11 cellular contexts compared by ENCODE assay signal in the genomic region with DNA sequence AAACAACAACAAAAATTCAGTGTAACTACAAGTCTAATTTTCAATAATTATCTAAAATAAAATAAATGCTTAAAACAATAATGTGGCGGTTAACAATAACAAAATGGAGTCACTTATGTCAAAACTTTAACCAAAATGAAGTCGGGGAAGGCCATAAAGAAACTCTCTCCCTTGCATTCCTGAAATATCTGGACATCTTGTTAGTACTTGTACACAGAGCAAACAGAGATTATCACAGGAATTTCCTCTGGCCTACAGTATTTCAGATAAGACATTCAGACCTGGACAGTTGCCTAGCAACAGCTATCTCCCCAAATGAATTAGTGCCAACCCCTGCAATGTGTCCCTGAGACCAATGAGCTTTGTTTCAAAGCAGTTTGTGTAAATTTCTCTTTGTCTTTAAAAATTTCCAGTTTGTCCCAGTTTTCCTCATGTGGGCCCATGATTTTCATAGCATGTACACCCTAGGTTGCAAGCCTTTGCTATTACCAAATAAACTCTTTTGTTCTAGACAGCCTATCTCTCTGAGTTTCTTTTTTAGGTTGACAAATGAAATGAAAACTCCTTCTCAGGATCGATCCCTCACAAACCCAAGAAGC.
DNase-seq lines count a peak whose midpoint lies in the region; ATAC-seq, FAIRE-seq and TF ChIP-seq lines count a peak whose summit lies in the region.
"Had no signal": no experiment of that assay in that cellular context is flagged by ENCODE, and none has a peak within 500 bp of the region (broad histone marks: within the 10 kb centered on the region; RNA-seq: fewer than 3 reads in every experiment).

No MANE protein-coding gene starts in this region.

- CTCF ChIA-PET in activated naive CD4-positive, alpha-beta T cell treated with anti-CD3 and anti-CD28 coated beads for 36 hours (lab: Charles Lee), result interaction anchor here (0.5 kb wide), 1 partner anchor 13 kb away, joined by 4 read pairs; no protein-coding TSS in a partner anchor

- H3K9ac ChIP-seq in HUES48 (ENCODE audit: low read depth, low read length) (no peak overlapping the region), adipocyte (ENCODE audit: low read length) (no peak overlapping the region)

- WGBS in small intestine, 3 donors, result 45 to 70% (median 56%) methylated on average over 3 of the region's 3 CpGs

- H3K9me3 ChIP-seq in HUES48 (ENCODE audit: control insufficient read depth, insufficient read depth, low read length) (no peaks in the 10 kb centered on the region), adipocyte (ENCODE audit: control insufficient read depth, low read length) (peaks cover 19% of the 10 kb centered on the region), left ventricle myocardium inferior (replicated peaks) (peaks cover 8% of the 10 kb centered on the region), small intestine (ENCODE audit: control insufficient read depth, low read depth) (no peaks in the 10 kb centered on the region)

- H3K4me1 ChIP-seq in HUES48 (ENCODE audit: control insufficient read depth, insufficient read depth, low read length) (peaks cover 20% of the 10 kb centered on the region), adipocyte (ENCODE audit: control insufficient read depth, insufficient read depth, low read length) (peaks cover 23% of the 10 kb centered on the region), left ventricle myocardium inferior (peaks cover 65% of the 10 kb centered on the region), small intestine (ENCODE audit: control insufficient read depth in 2 of 2, insufficient read depth in 1 of 2, low read depth in 1 of 2, low read length in 1 of 2) (peaks cover 2 to 3% of the 10 kb centered on the region in 2 donors)

- FAIRE-seq in small intestine (lab: Jason Lieb, UNC), result no peak

- peaks cover 2% of the 10 kb centered on the region for H3K9me3 Mint-ChIP-seq in activated naive CD4-positive, alpha-beta T cell treated with anti-CD3 and anti-CD28 coated beads for 36 hours
- H3K9me3 Mint-ChIP-seq: central memory CD8-positive, alpha-beta T cell had no signal

- no peaks in the 10 kb centered on the region for H3K36me3 ChIP-seq in HUES48 (ENCODE audit: control insufficient read depth, insufficient read depth, low read length)
- peaks cover 4% of the 10 kb centered on the region for H3K36me3 ChIP-seq in adipocyte (ENCODE audit: control insufficient read depth, insufficient read depth, low read length, severe bottlenecking)
- H3K36me3 ChIP-seq in left ventricle myocardium inferior, result peaks cover 13% of the 10 kb centered on the region
- H3K36me3 ChIP-seq in small intestine (ENCODE audit: control insufficient read depth in 2 of 2, insufficient read depth in 2 of 2, low read length in 2 of 2), result no peaks in the 10 kb centered on the region

- no peak for TF ChIP-seq CTCF in left ventricle myocardium inferior (IDR thresholded peaks at IDR 0.05; ENCODE audit: borderline replicate concordance)

- H3K27me3 ChIP-seq in HUES48 (ENCODE audit: control insufficient read depth, insufficient read depth, low read length), result no peaks in the 10 kb centered on the region
- H3K27me3 ChIP-seq in adipocyte (replicated peaks; ENCODE audit: control insufficient read depth, insufficient read depth, low read length), result no peaks in the 10 kb centered on the region
- H3K27me3 ChIP-seq in left ventricle myocardium inferior (ENCODE audit: low read depth), result no peaks in the 10 kb centered on the region
- H3K27me3 ChIP-seq in small intestine (ENCODE audit: control insufficient read depth in 2 of 2, insufficient read depth in 2 of 2, low read length in 2 of 2), result no peaks in the 10 kb centered on the region

- no peak overlapping the region for H3K4me3 Mint-ChIP-seq in activated naive CD4-positive, alpha-beta T cell treated with anti-CD3 and anti-CD28 coated beads for 36 hours
- H3K4me3 Mint-ChIP-seq: central memory CD8-positive, alpha-beta T cell had no signal

- H3K27ac Mint-ChIP-seq in activated naive CD4-positive, alpha-beta T cell treated with anti-CD3 and anti-CD28 coated beads for 36 hours, result no peak overlapping the region

- H3K4me3 ChIP-seq in HUES48 (ENCODE audit: low read depth, low read length) (no peak overlapping the region), adipocyte (ENCODE audit: low read length) (no peak overlapping the region), left ventricle myocardium inferior (no peak overlapping the region), small intestine (ENCODE audit: low read depth in 1 of 2, low read length in 2 of 2) (no peak overlapping the region)

- H3K27me3 Mint-ChIP-seq in activated naive CD4-positive, alpha-beta T cell treated with anti-CD3 and anti-CD28 coated beads for 36 hours (ENCODE audit: low read depth), result no peaks in the 10 kb centered on the region
- H3K27me3 Mint-ChIP-seq: central memory CD8-positive, alpha-beta T cell had no signal

- H3K27ac ChIP-seq in HUES48 (ENCODE audit: low read depth, low read length) (peak overlapping the region; percentile 52), left ventricle myocardium inferior (replicated peaks) (peak overlapping the region; percentile 76), small intestine (ENCODE audit: low read depth in 1 of 2, low read length in 1 of 2) (no peak overlapping the region)

- peak; percentile 28 for DNase-seq in adipocyte (ENCODE audit: low read depth)
- no peak for DNase-seq in left ventricle myocardium inferior
- DNase-seq in small intestine, result peak; percentile 69
- DNase-seq in NCI-H1417 treated with DMSO at 0.1 percent for 48 hours (lab: John Stamatoyannopoulos, UW), result no peak
- DNase-seq in activated naive CD4-positive, alpha-beta T cell treated with anti-CD3 and anti-CD28 coated beads for 36 hours, result no peak
- DNase-seq: NCI-H345, occipital lobe had no signal

- no peak for ATAC-seq in GM21737 (IDR thresholded peaks at IDR 0.05; ENCODE audit: unreplicated experiment)
- ATAC-seq: HCT116 had no signal

- H3K36me3 Mint-ChIP-seq in activated naive CD4-positive, alpha-beta T cell treated with anti-CD3 and anti-CD28 coated beads for 36 hours (ENCODE audit: low read depth), result peaks cover 10% of the 10 kb centered on the region

- intact Hi-C loops in left ventricle myocardium inferior (cut with micrococcal nuclease), result no loop called here
- intact Hi-C loops in activated naive CD4-positive, alpha-beta T cell treated with anti-CD3 and anti-CD28 coated beads for 36 hours (cut with micrococcal nuclease), result no loop called here

- H3K4me1 Mint-ChIP-seq in activated naive CD4-positive, alpha-beta T cell treated with anti-CD3 and anti-CD28 coated beads for 36 hours (ENCODE audit: low read depth), result no peaks in the 10 kb centered on the region
- H3K4me1 Mint-ChIP-seq: central memory CD8-positive, alpha-beta T cell had no signal

Comparison
In these comparisons a context has a peak if more than half of its experiments do, and no peak if none do; other contexts are left out.
1. H3K27ac ChIP-seq: peak in HUES48 (single experiment) and left ventricle myocardium inferior (single experiment); none in small intestine (0 of 2).
2. DNase-seq: peak in adipocyte (single experiment) and small intestine (single experiment); none in left ventricle myocardium inferior (single experiment), NCI-H1417 treated with DMSO at 0.1 percent for 48 hours (single experiment) and activated naive CD4-positive, alpha-beta T cell treated with anti-CD3 and anti-CD28 coated beads for 36 hours (single experiment).